ENCODE assay signal across 13 cellular contexts in genomic region chr11:119369035-119369925, GRCh38. TPM values are rescaled to one million over a fixed set of nuclear protein-coding genes. Genes with fewer than 3 reads are reported as not detected.
DNase-seq lines count a peak whose midpoint lies in the region; ATAC-seq and TF ChIP-seq lines count a peak whose summit lies in the region.
"Had no signal": no experiment of that assay in that cellular context is flagged by ENCODE, and none has a peak within 500 bp of the region (broad histone marks: within the 10 kb centered on the region; RNA-seq: fewer than 3 reads in every experiment).

No MANE protein-coding gene starts in this region.

- H3K4me1 ChIP-seq in skeletal muscle satellite cell (ENCODE audit: control insufficient read depth, insufficient read depth, low read length): peaks cover 64% of the 10 kb centered on the region

- peak overlapping the region; percentile 66 for H3K4me2 ChIP-seq in skeletal muscle satellite cell (ENCODE audit: low read length)

- DNase-seq in HT-29 (ENCODE audit: low spot score): peak; percentile 49
- DNase-seq in WERI-Rb-1: no peak
- DNase-seq in left colon: peak; percentile 60 to 69
- no peak for DNase-seq in NCI-H2081 treated with DMSO at 0.1 percent for 48 hours (lab: John Stamatoyannopoulos, UW)
- DNase-seq in activated naive CD4-positive, alpha-beta T cell treated with anti-CD3 and anti-CD28 coated beads, Interleukin-2, amount 50 U/mL, for 16 hours: no peak
- DNase-seq: activated CD4-positive, alpha-beta T cell treated with anti-CD3 and anti-CD28 coated beads, Interleukin-2, amount 10 ng/mL, durations not matched to agents 24 days and 14 days; activated naive CD8-positive, alpha-beta T cell treated with anti-CD3 and anti-CD28 coated beads for 36 hours; islet precursor cell had no signal

- intact Hi-C loops in left colon (cut with DNase I, micrococcal nuclease): no loop called here

- H3K27ac ChIP-seq in WERI-Rb-1: peak overlapping the region; percentile 92

- no peak overlapping the region for H3K9ac ChIP-seq in skeletal muscle satellite cell (ENCODE audit: low read depth, low read length)

- TF ChIP-seq CTCF in WERI-Rb-1 (IDR thresholded peaks at IDR 0.05; ENCODE audit: low read depth, low read length): no peak

- no peaks in the 10 kb centered on the region for H3K27me3 ChIP-seq in WERI-Rb-1 (ENCODE audit: insufficient read depth, low read depth, severe bottlenecking)
- H3K27me3 ChIP-seq in skeletal muscle satellite cell (ENCODE audit: control insufficient read depth, insufficient read depth, low read length): no peaks in the 10 kb centered on the region

- ATAC-seq in left colon: peak; percentile 45
- no peak for ATAC-seq in GM21825 (IDR thresholded peaks at IDR 0.05; ENCODE audit: unreplicated experiment)
- no peak for ATAC-seq in HG02623 (IDR thresholded peaks at IDR 0.05; ENCODE audit: unreplicated experiment)

- H3K9me3 ChIP-seq in WERI-Rb-1 (ENCODE audit: severe bottlenecking) (no peaks in the 10 kb centered on the region), skeletal muscle satellite cell (replicated peaks; ENCODE audit: low read length) (no peaks in the 10 kb centered on the region)
- H3K9me3 ChIP-seq: HAP-1 had no signal

- H3K36me3 ChIP-seq in WERI-Rb-1 (no peaks in the 10 kb centered on the region), skeletal muscle satellite cell (ENCODE audit: insufficient read depth, low read length) (no peaks in the 10 kb centered on the region)
- H3K36me3 ChIP-seq: HAP-1 had no signal

- H3K4me3 ChIP-seq in WERI-Rb-1 (ENCODE audit: low read depth, low read length): 0 out of 2 replicates have a peak overlapping the region, but pooled peaks have one; percentile 5
- H3K4me3 ChIP-seq in skeletal muscle satellite cell (ENCODE audit: low read length): no peak overlapping the region
- H3K4me3 ChIP-seq: HAP-1, smooth muscle cell had no signal

RNA-seq across cellular contexts. Expression of gene USP2, which starts 12.2 kb away (rescaled TPM):
- 2.2 and 4.4 TPM in 2 replicates for total RNA-seq in HT-29 (2014; rRNA removed; shearing (Covaris generic))
- 10 to 100 TPM; 26.0 to 63.6 TPM for total RNA-seq in left colon
- total RNA-seq in skeletal muscle satellite cell (2012; rRNA removed): 1.5 TPM in 1 of 2 replicates, not detected in the other

RNA-seq across cellular contexts. Expression of gene MFRP, which starts 22.8 kb away (rescaled TPM):
- not detected in 2 replicates for total RNA-seq in HT-29 (2014; rRNA removed; shearing (Covaris generic))
- not detected for total RNA-seq in left colon
- not detected in 2 replicates for total RNA-seq in skeletal muscle satellite cell (2012; rRNA removed)
- total RNA-seq: activated CD4-positive, alpha-beta T cell treated with anti-CD3 and anti-CD28 coated beads, Interleukin-2, amount 10 ng/mL, durations not matched to agents 24 days and 14 days; activated naive CD8-positive, alpha-beta T cell treated with anti-CD3 and anti-CD28 coated beads for 36 hours; smooth muscle cell had no signal

RNA-seq across cellular contexts. Expression of gene C1QTNF5, which starts 28.6 kb away (rescaled TPM):
- 0.47 and 0.56 TPM in 2 replicates for total RNA-seq in HT-29 (2014; rRNA removed; shearing (Covaris generic))
- total RNA-seq in left colon: 1 to 10 TPM; 6.9 to 9.3 TPM
- 0.76 and 1.1 TPM in 2 replicates for total RNA-seq in skeletal muscle satellite cell (2012; rRNA removed)
- total RNA-seq: activated CD4-positive, alpha-beta T cell treated with anti-CD3 and anti-CD28 coated beads, Interleukin-2, amount 10 ng/mL, durations not matched to agents 24 days and 14 days; activated naive CD8-positive, alpha-beta T cell treated with anti-CD3 and anti-CD28 coated beads for 36 hours had no signal

RNA-seq across cellular contexts. Expression of gene RNF26, which starts 35.0 kb away (rescaled TPM):
- total RNA-seq in HT-29 (2014; rRNA removed; shearing (Covaris generic)): 13.3 and 14.8 TPM in 2 replicates
- 10 to 100 TPM; 19.9 to 24.0 TPM for total RNA-seq in left colon
- 4.8 and 6.1 TPM in 2 replicates for total RNA-seq in skeletal muscle satellite cell (2012; rRNA removed)

RNA-seq across cellular contexts. Expression of gene MCAM, which starts 52.4 kb away (rescaled TPM):
- 6.4 and 9.9 TPM in 2 replicates for total RNA-seq in HT-29 (2014; rRNA removed; shearing (Covaris generic))
- total RNA-seq in left colon: 10 to 100 TPM; 12.1 to 27.1 TPM
- 11.4 and 11.8 TPM in 2 replicates for total RNA-seq in skeletal muscle satellite cell (2012; rRNA removed)

Comparison
In these comparisons a context has a peak if more than half of its experiments do, and no peak if none do; other contexts are left out.
1. DNase-seq: peak in HT-29 (single experiment) and left colon (2 of 2); none in WERI-Rb-1 (single experiment), NCI-H2081 treated with DMSO at 0.1 percent for 48 hours (single experiment) and activated naive CD4-positive, alpha-beta T cell treated with anti-CD3 and anti-CD28 coated beads, Interleukin-2, amount 50 U/mL, for 16 hours (single experiment).